Comparison of ENCODE assay signal across 1 cellular context in genomic region chr12:94459773-94460593, GRCh38.
TF ChIP-seq lines count a peak whose summit lies in the region.

Gene CEP83 (minus strand): TSS chr12:94459867. CDS start chr12:94412490, 47,377 bp downstream.

TF ChIP-seq in HepG2, 621 proteins besides CTCF, POLR2A, EP300 and RAD21 (continued from another document and continues in another):
- TF ChIP-seq YY1 (IDR thresholded peaks at IDR 0.05; ENCODE audit: insufficient read depth, insufficient replicate concordance, low read depth, low read length) (peak; percentile 24), SNAPC5 (CRISPR knock-in tag; IDR thresholded peaks at IDR 0.05; ENCODE audit: borderline replicate concordance) (no peak), PCBP2 (optimal IDR thresholded peaks at IDR 0.05; ENCODE audit: low read depth, low read length, poor library complexity, severe bottlenecking) (no peak), CBX2 (IDR thresholded peaks at IDR 0.05; ENCODE audit: low read depth, low read length) (no peak), CBX2 (CRISPR knock-in tag; IDR thresholded peaks at IDR 0.05; ENCODE audit: low read depth) (no peak; the same call in 1 of the 2 replicates), ZNF546 (CRISPR knock-in tag; conservative IDR thresholded peaks at IDR 0.05) (no peak; the same call in 1 of the 2 replicates), KLF6 (CRISPR knock-in tag; IDR thresholded peaks at IDR 0.05) (no peak; the same call in 1 of the 2 replicates), MLX (CRISPR knock-in tag; IDR thresholded peaks at IDR 0.05) (peak; percentile 52; the same call in 1 of the 2 replicates), ZNF724P (CRISPR knock-in tag; IDR thresholded peaks at IDR 0.05; ENCODE audit: borderline replicate concordance) (peak; percentile 91; the same call in 1 of the 2 replicates), MTF2 (CRISPR knock-in tag; IDR thresholded peaks at IDR 0.05; ENCODE audit: borderline replicate concordance) (peak; percentile 86; the same call in 1 of the 2 replicates), THAP7 (CRISPR knock-in tag; IDR thresholded peaks at IDR 0.05) (peak; percentile 19; the same call in 1 of the 2 replicates), ZFP36L1 (CRISPR knock-in tag; IDR thresholded peaks at IDR 0.05) (peak; percentile 47; the same call in 1 of the 2 replicates), FOSL2 (CRISPR knock-in tag; IDR thresholded peaks at IDR 0.05) (peak; percentile 51; the same call in 1 of the 2 replicates), ZNF296 (CRISPR knock-in tag; conservative IDR thresholded peaks at IDR 0.05) (0 out of 2 replicates have a peak, but pooled peaks have one; percentile 59), BCL3 (CRISPR knock-in tag; IDR thresholded peaks at IDR 0.05) (peak; percentile 74), ZNF768 (CRISPR knock-in tag; IDR thresholded peaks at IDR 0.05) (peak; percentile 42; the same call in 1 of the 2 replicates), ZNF792 (CRISPR knock-in tag; IDR thresholded peaks at IDR 0.05) (peak; percentile 75), TFDP2 (CRISPR knock-in tag; IDR thresholded peaks at IDR 0.05) (peak; percentile 88), ZNF639 (CRISPR knock-in tag; conservative IDR thresholded peaks at IDR 0.05) (peak; percentile 92), NRL (CRISPR knock-in tag; IDR thresholded peaks at IDR 0.05; ENCODE audit: borderline replicate concordance) (0 out of 2 replicates have a peak, but pooled peaks have one; percentile 44), MAZ (IDR thresholded peaks at IDR 0.05; ENCODE audit: borderline replicate concordance, low read depth, low read length) (peak; percentile 29; the same call in 1 of the 2 replicates), MAZ (CRISPR knock-in tag; IDR thresholded peaks at IDR 0.05; ENCODE audit: low read depth) (peak; percentile 91), KDM3A (CRISPR knock-in tag; IDR thresholded peaks at IDR 0.05; ENCODE audit: low read depth) (peak; percentile 73), SMAD3 (CRISPR knock-in tag; IDR thresholded peaks at IDR 0.05) (peak; percentile 78; the same call in 1 of the 2 replicates), ZNF598 (CRISPR knock-in tag; IDR thresholded peaks at IDR 0.05; ENCODE audit: borderline replicate concordance) (peak; percentile 22; the same call in 1 of the 2 replicates), KAT7 (CRISPR knock-in tag; IDR thresholded peaks at IDR 0.05; ENCODE audit: borderline replicate concordance) (peak; percentile 96), RCOR2 (CRISPR knock-in tag; IDR thresholded peaks at IDR 0.05) (0 out of 2 replicates have a peak, but pooled peaks have one; percentile 49), CREB1 (IDR thresholded peaks at IDR 0.05) (peak; percentile 89), CREB1 (CRISPR knock-in tag; IDR thresholded peaks at IDR 0.05) (peak; percentile 94), NBN (conservative IDR thresholded peaks at IDR 0.05) (no peak), SRSF1 (optimal IDR thresholded peaks at IDR 0.05; ENCODE audit: low read depth, low read length) (peak; percentile 82), ZNF749 (CRISPR knock-in tag; IDR thresholded peaks at IDR 0.05; ENCODE audit: borderline replicate concordance) (peak; percentile 87), DZIP1 (CRISPR knock-in tag; IDR thresholded peaks at IDR 0.05) (peak; percentile 23), TEF (CRISPR knock-in tag; IDR thresholded peaks at IDR 0.05) (no peak), ARID4A (CRISPR knock-in tag; IDR thresholded peaks at IDR 0.05; ENCODE audit: borderline replicate concordance) (peak; percentile 95), IRF2 (CRISPR knock-in tag; IDR thresholded peaks at IDR 0.05) (0 out of 2 replicates have a peak, but pooled peaks have one; percentile 56), SP1 (IDR thresholded peaks at IDR 0.05) (no peak), SP1 (CRISPR knock-in tag; IDR thresholded peaks at IDR 0.05) (peak; percentile 64), RXRB (CRISPR knock-in tag; IDR thresholded peaks at IDR 0.05; ENCODE audit: borderline replicate concordance) (peak; percentile 74), ATF3 (CRISPR knock-in tag; IDR thresholded peaks at IDR 0.05) (peak; percentile 60; the same call in 1 of the 2 replicates), PHF5A (CRISPR knock-in tag; IDR thresholded peaks at IDR 0.05; ENCODE audit: low read depth, unreplicated experiment) (no peak), ARNT2 (CRISPR knock-in tag; IDR thresholded peaks at IDR 0.05; ENCODE audit: low read depth) (no peak; the same call in 1 of the 2 replicates), BORCS8-MEF2B (CRISPR knock-in tag; IDR thresholded peaks at IDR 0.05) (peak; percentile 70), HDAC6 (IDR thresholded peaks at IDR 0.05; ENCODE audit: low read depth, low read length) (no peak), GABPA (IDR thresholded peaks at IDR 0.05; ENCODE audit: low read depth, low read length) (peak; percentile 85), GABPA (CRISPR knock-in tag; IDR thresholded peaks at IDR 0.05; ENCODE audit: low read depth) (peak; percentile 89), XBP1 (CRISPR knock-in tag; IDR thresholded peaks at IDR 0.05) (no peak), SOX5 (CRISPR knock-in tag; IDR thresholded peaks at IDR 0.05; ENCODE audit: borderline replicate concordance) (peak; percentile 38; the same call in 1 of the 2 replicates), ZNF501 (CRISPR knock-in tag; IDR thresholded peaks at IDR 0.05) (peak; percentile 77), ZNF572 (CRISPR knock-in tag; IDR thresholded peaks at IDR 0.05) (peak; percentile 61; the same call in 1 of the 2 replicates), BATF2 (CRISPR knock-in tag; IDR thresholded peaks at IDR 0.05) (0 out of 2 replicates have a peak, but pooled peaks have one; percentile 35), ZMYM2 (CRISPR knock-in tag; IDR thresholded peaks at IDR 0.05) (peak; percentile 89), JUND (CRISPR knock-in tag; IDR thresholded peaks at IDR 0.05) (peak; percentile 45; the same call in 1 of the 2 replicates)
